In the genomic region with DNA sequence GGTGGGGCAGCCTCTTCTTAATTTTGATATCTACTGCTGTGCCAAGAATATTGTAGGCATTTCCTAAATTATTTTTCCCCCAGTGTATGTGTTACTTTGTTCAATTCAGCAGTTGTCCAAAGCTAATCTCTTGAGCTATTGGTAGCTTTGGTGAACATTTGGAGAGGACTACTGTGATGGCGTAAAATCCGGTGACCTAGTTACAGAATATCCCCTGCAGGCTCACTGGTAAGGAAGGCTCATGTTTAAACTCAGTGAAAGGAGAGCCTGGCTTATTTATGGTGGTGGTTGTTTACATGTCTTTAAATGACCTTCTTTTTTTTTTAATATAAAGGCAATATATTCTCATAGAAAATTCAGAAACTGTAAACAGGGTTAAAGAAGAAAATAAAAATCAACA, we compare ENCODE assay signal across 19 cellular contexts.
A peak's percentile ranks its signal among the peaks of the same experiment; 100 is the strongest.
DNase-seq lines count a peak whose midpoint lies in the region; ATAC-seq and TF ChIP-seq lines count a peak whose summit lies in the region.
"Had no signal": no experiment of that assay in that cellular context is flagged by ENCODE, and none has a peak within 500 bp of the region (broad histone marks: within the 10 kb centered on the region; RNA-seq: fewer than 3 reads in every experiment).

No MANE protein-coding gene starts in this region.

- no peaks in the 10 kb centered on the region for H3K36me3 Mint-ChIP-seq in Calu3 (ENCODE audit: insufficient read depth, unreplicated experiment)
- H3K36me3 Mint-ChIP-seq in effector memory CD8-positive, alpha-beta T cell (ENCODE audit: insufficient read depth), result no peaks in the 10 kb centered on the region
- H3K36me3 Mint-ChIP-seq in activated CD4-positive, alpha-beta memory T cell treated with anti-CD3 and anti-CD28 coated beads for 36 hours, result no peaks in the 10 kb centered on the region

- intact Hi-C loops in Calu3 (cut with micrococcal nuclease; ENCODE audit: unreplicated experiment), result no loop called here
- intact Hi-C loops in ascending aorta (cut with DNase I), result no loop called here
- intact Hi-C loops in stomach (cut with DNase I; ENCODE audit: low total_unique reads), result no loop called here
- intact Hi-C loops in activated CD4-positive, alpha-beta memory T cell treated with anti-CD3 and anti-CD28 coated beads for 36 hours (cut with micrococcal nuclease), result no loop called here

- H3K27me3 ChIP-seq in ascending aorta, result no peaks in the 10 kb centered on the region
- H3K27me3 ChIP-seq in muscle layer of colon (ENCODE audit: control insufficient read depth in 1 of 2, insufficient read depth in 2 of 2, low read length in 2 of 2), result no peaks in the 10 kb centered on the region
- H3K27me3 ChIP-seq in stomach, result no peaks in the 10 kb centered on the region
- H3K27me3 ChIP-seq: BLaER1 treated with 17β-estradiol and CSF1 and Interleukin-3, amounts not matched to agents 10 nM and 100 nM; Peyer's patch had no signal

- no peak overlapping the region for H3K4me3 Mint-ChIP-seq in Calu3 (ENCODE audit: low read depth, unreplicated experiment)
- H3K4me3 Mint-ChIP-seq in effector memory CD8-positive, alpha-beta T cell, result no peak overlapping the region
- H3K4me3 Mint-ChIP-seq in activated CD4-positive, alpha-beta memory T cell treated with anti-CD3 and anti-CD28 coated beads for 36 hours, result no peak overlapping the region

- 75 to 93% (median 88%) methylated on average over 2 of the region's 2 CpGs for WGBS in stomach, 5 donors

- ATAC-seq in GM21360 (IDR thresholded peaks at IDR 0.05; ENCODE audit: unreplicated experiment), result no peak
- ATAC-seq in effector memory CD8-positive, alpha-beta T cell (replicated peaks), result no peak

- H3K9me3 ChIP-seq in ascending aorta, result no peaks in the 10 kb centered on the region
- H3K9me3 ChIP-seq in muscle layer of colon (ENCODE audit: low read length), result no peaks in the 10 kb centered on the region
- no peaks in the 10 kb centered on the region for H3K9me3 ChIP-seq in stomach
- H3K9me3 ChIP-seq: BLaER1 treated with 17β-estradiol and CSF1 and Interleukin-3, amounts not matched to agents 10 nM and 100 nM; Peyer's patch had no signal

- TF ChIP-seq EP300 in stomach (IDR thresholded peaks at IDR 0.05), result no peak

- H3K4me1 ChIP-seq in ascending aorta (peaks cover 19 to 68% of the 10 kb centered on the region in 2 donors), muscle layer of colon (ENCODE audit: insufficient read depth, low read length) (peaks cover 84% of the 10 kb centered on the region), stomach (peaks cover 52 to 92% (median 70%) of the 10 kb centered on the region in 4 donors)

- CTCF ChIA-PET in Calu3 (lab: Charles Lee), result interaction anchor here (0.6 to 0.8 kb wide), 2 partner anchors 14 to 512 kb away, joined by 3 to 4 read pairs; no protein-coding TSS in a partner anchor
- CTCF ChIA-PET in activated CD4-positive, alpha-beta memory T cell treated with anti-CD3 and anti-CD28 coated beads for 36 hours (lab: Charles Lee), result no interaction called here

- TF ChIP-seq CTCF in Calu3 (IDR thresholded peaks at IDR 0.05; ENCODE audit: unreplicated experiment) (no peak), ascending aorta (IDR thresholded peaks at IDR 0.05) (no peak), stomach (IDR thresholded peaks at IDR 0.05) (no peak)

- H3K27me3 Mint-ChIP-seq in Calu3 (ENCODE audit: unreplicated experiment), result no peaks in the 10 kb centered on the region
- H3K27me3 Mint-ChIP-seq in effector memory CD8-positive, alpha-beta T cell, result no peaks in the 10 kb centered on the region
- no peaks in the 10 kb centered on the region for H3K27me3 Mint-ChIP-seq in activated CD4-positive, alpha-beta memory T cell treated with anti-CD3 and anti-CD28 coated beads for 36 hours

- peaks cover 4 to 11% of the 10 kb centered on the region in 2 donors for H3K36me3 ChIP-seq in ascending aorta
- peaks cover 3% of the 10 kb centered on the region for H3K36me3 ChIP-seq in muscle layer of colon (ENCODE audit: insufficient read depth, low read length)
- peaks cover 0 to 10% (median 5%) of the 10 kb centered on the region in 4 donors for H3K36me3 ChIP-seq in stomach

- peaks cover 33% of the 10 kb centered on the region for H3K4me1 Mint-ChIP-seq in Calu3 (ENCODE audit: low read depth, unreplicated experiment)
- peaks cover 15 to 23% of the 10 kb centered on the region in 2 donors for H3K4me1 Mint-ChIP-seq in effector memory CD8-positive, alpha-beta T cell (ENCODE audit: low read depth in 2 of 2)
- peaks cover 31% of the 10 kb centered on the region for H3K4me1 Mint-ChIP-seq in activated CD4-positive, alpha-beta memory T cell treated with anti-CD3 and anti-CD28 coated beads for 36 hours (ENCODE audit: low read depth)

- peak overlapping the region; percentile 94 to 99 for H3K27ac ChIP-seq in ascending aorta
- H3K27ac ChIP-seq in muscle layer of colon (ENCODE audit: low read depth, low read length), result peak overlapping the region; percentile 60
- peak overlapping the region in 4 of 5 donors; percentile 82 to 94 (median 86) for H3K27ac ChIP-seq in stomach
- H3K27ac ChIP-seq: BLaER1 treated with 17β-estradiol and CSF1 and Interleukin-3, amounts not matched to agents 10 nM and 100 nM had no signal

- H3K9ac ChIP-seq in muscle layer of colon (ENCODE audit: low read length), result no peak overlapping the region
- H3K9ac ChIP-seq: BLaER1 treated with 17β-estradiol and CSF1 and Interleukin-3, amounts not matched to agents 10 nM and 100 nM had no signal

- H3K4me3 ChIP-seq in ascending aorta, result no peak overlapping the region
- H3K4me3 ChIP-seq in muscle layer of colon (ENCODE audit: low read depth in 1 of 2, low read length in 2 of 2), result no peak overlapping the region
- H3K4me3 ChIP-seq in stomach, result no peak overlapping the region
- H3K4me3 ChIP-seq: BLaER1 treated with 17β-estradiol and CSF1 and Interleukin-3, amounts not matched to agents 10 nM and 100 nM; Peyer's patch had no signal

- TF ChIP-seq POLR2A in stomach (IDR thresholded peaks at IDR 0.05), result no peak

- POLR2A ChIA-PET in activated CD4-positive, alpha-beta memory T cell treated with anti-CD3 and anti-CD28 coated beads for 36 hours (lab: Charles Lee), result no interaction called here

- H3K27ac Mint-ChIP-seq in Calu3 (ENCODE audit: unreplicated experiment), result peak overlapping the region; percentile 24
- H3K27ac Mint-ChIP-seq in effector memory CD8-positive, alpha-beta T cell, result no peak overlapping the region
- H3K27ac Mint-ChIP-seq in activated CD4-positive, alpha-beta memory T cell treated with anti-CD3 and anti-CD28 coated beads for 36 hours, result no peak overlapping the region

- H3K9me3 Mint-ChIP-seq in Calu3 (ENCODE audit: low read depth, unreplicated experiment), result no peaks in the 10 kb centered on the region
- no peaks in the 10 kb centered on the region for H3K9me3 Mint-ChIP-seq in effector memory CD8-positive, alpha-beta T cell
- no peaks in the 10 kb centered on the region for H3K9me3 Mint-ChIP-seq in activated CD4-positive, alpha-beta memory T cell treated with anti-CD3 and anti-CD28 coated beads for 36 hours

- DNase-seq in Calu3, result no peak
- DNase-seq in ascending aorta (ENCODE audit: low spot score in 2 of 2), result no peak
- no peak for DNase-seq in stomach
- DNase-seq in AG08395 (ENCODE audit: low spot score), result no peak
- DNase-seq in effector memory CD8-positive, alpha-beta T cell, result no peak
- DNase-seq in activated CD4-positive, alpha-beta memory T cell treated with anti-CD3 and anti-CD28 coated beads for 36 hours, result no peak
- DNase-seq: DMS153, EL, HCEC 1CT, MM.1S, NCI-H1105, NCI-H1694 treated with DMSO at 0.1 percent for 48 hours, NCI-H446 treated with DMSO at 0.1 percent for 48 hours, NCI-H82, SHP77 treated with DMSO at 0.1 percent for 48 hours had no signal

- no TSS peak for BruUV-seq in Calu3 (replicated peaks; lab: Mats Ljungman, UMichigan)
